Comparison of ENCODE assay signal across 13 cellular contexts in the genomic region with DNA sequence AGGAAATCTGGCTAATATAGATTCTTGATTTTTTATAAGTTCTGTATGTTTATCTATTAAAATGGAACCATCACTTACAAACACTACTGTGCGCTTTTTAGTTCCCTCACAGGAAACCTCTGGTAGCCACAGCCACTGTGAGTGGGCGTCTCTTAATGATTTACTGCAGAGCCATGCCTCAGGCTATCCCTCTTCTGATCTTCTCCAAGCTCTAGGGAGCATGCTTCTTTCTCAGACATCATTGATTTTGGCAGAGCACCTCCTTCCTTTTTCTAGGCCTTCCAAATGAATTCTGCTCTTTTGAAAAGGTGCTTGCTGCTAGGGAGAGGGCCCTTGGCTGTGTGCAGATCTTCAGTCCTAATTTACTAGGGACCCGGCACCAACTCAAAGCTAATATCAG.
DNase-seq lines count a peak whose midpoint lies in the region; ATAC-seq and TF ChIP-seq lines count a peak whose summit lies in the region.
"Had no signal": no experiment of that assay in that cellular context is flagged by ENCODE, and none has a peak within 500 bp of the region (broad histone marks: within the 10 kb centered on the region; RNA-seq: fewer than 3 reads in every experiment).

No MANE protein-coding gene starts in this region.

- H3K4me1 ChIP-seq in BLaER1 treated with 17β-estradiol and CSF1 and Interleukin-3, amounts not matched to agents 10 nM and 100 nM = peaks cover 91 to 100% (median 97%) of the 10 kb centered on the region in 10 experiments
- H3K4me1 ChIP-seq: uterus had no signal

- peak overlapping the region in 2 of 10 experiments; percentile 15 to 25; a peak in 2 of 20 replicates for H3K4me3 ChIP-seq in BLaER1 treated with 17β-estradiol and CSF1 and Interleukin-3, amounts not matched to agents 10 nM and 100 nM
- H3K4me3 ChIP-seq in SU-DHL-6 (ENCODE audit: insufficient read depth, low read length, poor library complexity, severe bottlenecking) = no peak overlapping the region
- H3K4me3 ChIP-seq: psoas muscle, uterus had no signal

- CTCF ChIA-PET in RWPE1 (lab: Yijun Ruan, JAX) = no interaction called here

- peak; percentile 27 for ATAC-seq in GM19023 (IDR thresholded peaks at IDR 0.05; ENCODE audit: unreplicated experiment)
- ATAC-seq in HG03066 (IDR thresholded peaks at IDR 0.05; ENCODE audit: low read depth, unreplicated experiment) = peak; percentile 34
- ATAC-seq in GM21447 (IDR thresholded peaks at IDR 0.05; ENCODE audit: unreplicated experiment) = no peak
- ATAC-seq: left ventricle myocardium superior, psoas muscle had no signal

- in situ Hi-C loops in G401 (cut with HindIII; ENCODE audit: low sequenced_read_pairs) = no loop called here

- H3F3A ChIP-seq in SU-DHL-6 (ENCODE audit: insufficient read depth) = peaks cover 52% of the 10 kb centered on the region

- H3K9me3 ChIP-seq in BLaER1 treated with 17β-estradiol and CSF1 and Interleukin-3, amounts not matched to agents 10 nM and 100 nM (replicated peaks in 1 of 11) = no peaks in the 10 kb centered on the region
- H3K9me3 ChIP-seq in SU-DHL-6 (ENCODE audit: insufficient read depth, low read length) = no peaks in the 10 kb centered on the region
- H3K9me3 ChIP-seq: psoas muscle, uterus had no signal

- no peaks in the 10 kb centered on the region for H3K27me3 ChIP-seq in BLaER1 treated with 17β-estradiol and CSF1 and Interleukin-3, amounts not matched to agents 10 nM and 100 nM
- H3K27me3 ChIP-seq in SU-DHL-6 (ENCODE audit: low read length) = no peaks in the 10 kb centered on the region
- H3K27me3 ChIP-seq: uterus had no signal

- H3K27ac ChIP-seq in BLaER1 treated with 17β-estradiol and CSF1 and Interleukin-3, amounts not matched to agents 10 nM and 100 nM = peak overlapping the region in 10 of 11 experiments; percentile 83 to 97 (median 92); a peak in 20 of 22 replicates
- H3K27ac ChIP-seq in SU-DHL-6 (ENCODE audit: low read depth, low read length) (peak overlapping the region; percentile 96), RWPE1 (no peak overlapping the region)
- H3K27ac ChIP-seq: psoas muscle, uterus had no signal

- H4K20me1 ChIP-seq in BLaER1 treated with 17β-estradiol and CSF1 and Interleukin-3, amounts not matched to agents 10 nM and 100 nM = no peaks in the 10 kb centered on the region; a peak in 1 of 22 replicates
- H4K20me1 ChIP-seq in SU-DHL-6 (ENCODE audit: low read depth, low read length) = no peaks in the 10 kb centered on the region

- H3K9ac ChIP-seq in BLaER1 treated with 17β-estradiol and CSF1 and Interleukin-3, amounts not matched to agents 10 nM and 100 nM = peak overlapping the region in 9 of 11 experiments; percentile 53 to 83 (median 74); a peak in 17 of 22 replicates
- H3K9ac ChIP-seq in SU-DHL-6 (ENCODE audit: low read length) = peak overlapping the region; percentile 44

- DNase-seq in G401 (ENCODE audit: low spot score) = no peak
- no peak for DNase-seq in DMS 273 treated with DMSO at 0.1 percent for 48 hours (lab: John Stamatoyannopoulos, UW)
- no peak for DNase-seq in RWPE1 (ENCODE audit: low spot score)
- DNase-seq: left ventricle myocardium superior, NCI-H2227 treated with DMSO at 0.1 percent for 48 hours, psoas muscle, SW 1271, uterus had no signal

- no peak overlapping the region for H2AFZ ChIP-seq in SU-DHL-6 (ENCODE audit: low read depth, low read length, severe bottlenecking)

- peaks cover 0 to 19% (median 0%) of the 10 kb centered on the region in 11 experiments; a peak in 8 of 22 replicates for H3K36me3 ChIP-seq in BLaER1 treated with 17β-estradiol and CSF1 and Interleukin-3, amounts not matched to agents 10 nM and 100 nM
- no peaks in the 10 kb centered on the region for H3K36me3 ChIP-seq in SU-DHL-6 (ENCODE audit: low read length)
- H3K36me3 ChIP-seq: uterus had no signal

- TF ChIP-seq CTCF in SU-DHL-6 (IDR thresholded peaks at IDR 0.05; ENCODE audit: insufficient read depth, low read length, poor library complexity, severe bottlenecking) (no peak), RWPE1 (conservative IDR thresholded peaks at IDR 0.05; ENCODE audit: low read depth) (no peak)

- POLR2A ChIA-PET in RWPE1 (lab: Yijun Ruan, JAX; ENCODE audit: low non-redundant PET) = no interaction called here

- H3K4me2 ChIP-seq in BLaER1 treated with 17β-estradiol and CSF1 and Interleukin-3, amounts not matched to agents 10 nM and 100 nM = peak overlapping the region; percentile 90 to 98 (median 94)
- peak overlapping the region; percentile 51 for H3K4me2 ChIP-seq in SU-DHL-6 (ENCODE audit: low read depth, low read length, poor library complexity, severe bottlenecking)

- no peaks in the 10 kb centered on the region for H3K9me2 ChIP-seq in SU-DHL-6 (replicated peaks; ENCODE audit: insufficient read depth, low read length)

- H3K79me2 ChIP-seq in SU-DHL-6 (ENCODE audit: insufficient read depth, low read length) = peaks cover 33% of the 10 kb centered on the region
